ENCODE assay signal across 8 cellular contexts in the genomic region with DNA sequence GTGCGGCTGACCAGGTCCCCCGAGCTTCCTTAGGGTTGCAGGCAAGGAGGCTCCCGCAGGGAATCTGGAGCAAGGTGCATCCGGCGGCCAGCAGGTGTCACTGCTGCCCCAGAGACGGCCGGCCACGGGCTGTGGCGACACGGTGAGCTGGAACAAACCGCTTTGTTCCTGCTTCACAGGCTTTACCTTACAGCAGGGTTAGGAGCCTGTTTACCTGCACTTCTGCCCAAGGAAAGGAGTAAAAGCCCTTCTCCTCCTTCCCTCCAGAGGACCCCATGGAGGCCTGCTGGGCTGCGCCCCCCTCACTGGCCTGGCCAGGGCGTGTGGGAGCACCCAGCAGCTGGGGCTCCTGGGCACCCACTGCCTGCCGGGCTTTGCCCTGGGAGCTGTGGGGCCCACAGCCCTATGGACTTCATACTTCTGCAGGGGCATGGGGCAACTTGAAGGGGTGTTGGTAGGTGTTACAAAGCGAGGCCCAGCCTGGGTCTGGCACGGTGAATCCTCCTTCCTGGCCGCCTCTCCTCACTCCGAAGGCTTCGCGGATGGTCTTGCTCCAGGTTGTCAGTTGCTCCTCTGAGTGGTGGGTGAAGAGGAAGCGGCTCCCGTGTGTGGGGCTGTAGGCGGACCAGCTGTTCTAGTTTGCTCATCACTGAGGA.
DNase-seq lines count a peak whose midpoint lies in the region; ATAC-seq, FAIRE-seq and TF ChIP-seq lines count a peak whose summit lies in the region.

No MANE protein-coding gene starts in this region.

- no peaks in the 10 kb centered on the region for H3K9me3 ChIP-seq in NT2/D1 (ENCODE audit: insufficient read depth, low read length)
- no peaks in the 10 kb centered on the region for H3K9me3 ChIP-seq in esophagus muscularis mucosa

- H3K27ac Mint-ChIP-seq in natural killer cell, result no peak overlapping the region
- no peak overlapping the region for H3K27ac Mint-ChIP-seq in stimulated activated memory B cell treated with anti-CD40 and anti-IgM and Interleukin-4, amounts not matched to agents 10 μg/mL and 1 μg/mL and 100 μg/mL, for 72 hours

- intact Hi-C loops in esophagus muscularis mucosa (cut with DNase I), result loop anchor here (5.0 to 10.0 kb wide), 3 partner anchors 176 to 1446 kb away; no protein-coding TSS in a partner anchor
- intact Hi-C loops in natural killer cell (cut with micrococcal nuclease), result loop anchor here (2.0 kb wide), 1 partner anchor 1447 kb away; no protein-coding TSS in a partner anchor

- DNase-seq in C1 segment of cervical spinal cord (lab: John Stamatoyannopoulos, UW) (peak in 13 of 14 donors; percentile 17 to 80 (median 66)), HTR-8/SVneo (ENCODE audit: insufficient read length, low spot score) (peak; percentile 90), NT2/D1 (ENCODE audit: low read depth, low spot score) (peak; percentile 67), esophagus muscularis mucosa (ENCODE audit: extremely low spot score) (peak; percentile 94), natural killer cell (peak; percentile 37)
- DNase-seq in activated CD8-positive, alpha-beta memory T cell treated with anti-CD3 and anti-CD28 coated beads, Interleukin-2, amount 50 U/mL, for 48 hours, result peak; percentile 88

- no peaks in the 10 kb centered on the region for H3K27me3 ChIP-seq in NT2/D1 (ENCODE audit: insufficient read depth, insufficient read length)
- peaks cover 0 to 12% (median 0%) of the 10 kb centered on the region in 4 donors for H3K27me3 ChIP-seq in esophagus muscularis mucosa

- H3K27ac ChIP-seq in esophagus muscularis mucosa (replicated peaks in 1 of 4), result peak overlapping the region in 1 of 4 donors; percentile 21

- 80% methylated on average over 11 of the region's 23 CpGs for WGBS in esophagus muscularis mucosa

- ATAC-seq in GM19372 (IDR thresholded peaks at IDR 0.05; ENCODE audit: low read depth, unreplicated experiment) (peak; percentile 67), natural killer cell (peak; percentile 51 to 81 (median 70))
- peak; percentile 80 for ATAC-seq in stimulated activated memory B cell treated with anti-CD40 and anti-IgM and Interleukin-4, amounts not matched to agents 10 μg/mL and 1 μg/mL and 100 μg/mL, for 72 hours

- TF ChIP-seq CTCF in esophagus muscularis mucosa (IDR thresholded peaks at IDR 0.05) (peak; percentile 89 to 97 (median 95)), natural killer cell (IDR thresholded peaks at IDR 0.05) (peak; percentile 58)

- H3K36me3 Mint-ChIP-seq in natural killer cell, result no peaks in the 10 kb centered on the region
- H3K36me3 Mint-ChIP-seq in stimulated activated memory B cell treated with anti-CD40 and anti-IgM and Interleukin-4, amounts not matched to agents 10 μg/mL and 1 μg/mL and 100 μg/mL, for 72 hours, result no peaks in the 10 kb centered on the region

- H3K4me1 ChIP-seq in NT2/D1 (ENCODE audit: insufficient read depth, insufficient read length) (peaks cover 5% of the 10 kb centered on the region), esophagus muscularis mucosa (peaks cover 8 to 12% (median 10%) of the 10 kb centered on the region in 4 donors)

- H3K27me3 Mint-ChIP-seq in natural killer cell (ENCODE audit: low read depth in 2 of 2), result peaks cover 9 to 13% of the 10 kb centered on the region in 2 donors
- peaks cover 12% of the 10 kb centered on the region for H3K27me3 Mint-ChIP-seq in stimulated activated memory B cell treated with anti-CD40 and anti-IgM and Interleukin-4, amounts not matched to agents 10 μg/mL and 1 μg/mL and 100 μg/mL, for 72 hours

- no peak overlapping the region for H3K4me3 Mint-ChIP-seq in natural killer cell
- no peak overlapping the region for H3K4me3 Mint-ChIP-seq in stimulated activated memory B cell treated with anti-CD40 and anti-IgM and Interleukin-4, amounts not matched to agents 10 μg/mL and 1 μg/mL and 100 μg/mL, for 72 hours

- TF ChIP-seq EP300 in esophagus muscularis mucosa (IDR thresholded peaks at IDR 0.05), result no peak

- H3K9ac ChIP-seq in NT2/D1 (ENCODE audit: insufficient read length, low read depth), result peak overlapping the region; percentile 62

- H3K9me3 Mint-ChIP-seq in natural killer cell, result no peaks in the 10 kb centered on the region
- no peaks in the 10 kb centered on the region for H3K9me3 Mint-ChIP-seq in stimulated activated memory B cell treated with anti-CD40 and anti-IgM and Interleukin-4, amounts not matched to agents 10 μg/mL and 1 μg/mL and 100 μg/mL, for 72 hours

- H3K4me1 Mint-ChIP-seq in natural killer cell, result no peaks in the 10 kb centered on the region
- H3K4me1 Mint-ChIP-seq in stimulated activated memory B cell treated with anti-CD40 and anti-IgM and Interleukin-4, amounts not matched to agents 10 μg/mL and 1 μg/mL and 100 μg/mL, for 72 hours, result peaks cover 10% of the 10 kb centered on the region

- H3K4me3 ChIP-seq in NT2/D1 (ENCODE audit: insufficient read length, low read depth) (no peak overlapping the region), esophagus muscularis mucosa (peak overlapping the region in 3 of 4 donors; percentile 8 to 20 (median 10))

- H3K36me3 ChIP-seq in NT2/D1 (ENCODE audit: insufficient read depth, insufficient read length, low read length), result no peaks in the 10 kb centered on the region
- no peaks in the 10 kb centered on the region for H3K36me3 ChIP-seq in esophagus muscularis mucosa

- no peak for TF ChIP-seq POLR2A in esophagus muscularis mucosa (IDR thresholded peaks at IDR 0.05; ENCODE audit: low read depth)

- peak; percentile 60 for FAIRE-seq in HTR-8/SVneo (lab: Jason Lieb, UNC)

Comparison
In these comparisons a context has a peak if more than half of its experiments do, and no peak if none do; other contexts are left out.
1. DNase-seq: peak in every context shown above with its lines; median percentile 94 in esophagus muscularis mucosa; 90 in HTR-8/SVneo; 88 in activated CD8-positive, alpha-beta memory T cell treated with anti-CD3 and anti-CD28 coated beads, Interleukin-2, amount 50 U/mL, for 48 hours; 67 in NT2/D1; 66 in C1 segment of cervical spinal cord; 37 in natural killer cell.